In genomic region chr4:25913056-25913850, GRCh38 we compare ENCODE assay signal across 8 cellular contexts. TPM values are rescaled to one million over a fixed set of nuclear protein-coding genes. Genes with fewer than 3 reads are reported as not detected.
A peak's percentile ranks its signal among the peaks of the same experiment; 100 is the strongest.
DNase-seq lines count a peak whose midpoint lies in the region; ATAC-seq and FAIRE-seq lines count a peak whose summit lies in the region.

No MANE protein-coding gene starts in this region.

- ATAC-seq in GM19467 (IDR thresholded peaks at IDR 0.05; ENCODE audit: unreplicated experiment) (peak; percentile 34), HG03571 (IDR thresholded peaks at IDR 0.05; ENCODE audit: unreplicated experiment) (peak; percentile 2)
- ATAC-seq in naive thymus-derived CD4-positive, alpha-beta T cell, result peak; percentile 0

- peak overlapping the region; percentile 86 for H3K4me3 ChIP-seq in naive thymus-derived CD4-positive, alpha-beta T cell (ENCODE audit: low read length)
- peak overlapping the region; percentile 72 for H3K4me3 ChIP-seq in urinary bladder (ENCODE audit: low read depth, low read length)

- H3K27me3 ChIP-seq in naive thymus-derived CD4-positive, alpha-beta T cell (ENCODE audit: control insufficient read depth in 2 of 2, insufficient read depth in 2 of 2, low read length in 2 of 2), result no peaks in the 10 kb centered on the region

- peaks cover 11 to 16% of the 10 kb centered on the region in 2 donors for H3K4me1 ChIP-seq in naive thymus-derived CD4-positive, alpha-beta T cell (ENCODE audit: control insufficient read depth in 2 of 2, insufficient read depth in 2 of 2, low read length in 2 of 2)
- H3K4me1 ChIP-seq in urinary bladder (ENCODE audit: insufficient read depth), result no peaks in the 10 kb centered on the region

- peaks cover 0 to 13% (median 0%) of the 10 kb centered on the region in 5 donors for H3K27me3 Mint-ChIP-seq in naive thymus-derived CD4-positive, alpha-beta T cell

- peaks cover 0 to 9% (median 0%) of the 10 kb centered on the region in 11 donors for H3K9me3 Mint-ChIP-seq in naive thymus-derived CD4-positive, alpha-beta T cell

- DNase-seq in COR-L47 (lab: John Stamatoyannopoulos, UW), result peak; percentile 71
- DNase-seq in activated CD4-positive, alpha-beta T cell treated with anti-CD3 and anti-CD28 coated beads, Interleukin-2, amount 50 U/mL, for 1 hour, result peak; percentile 7
- DNase-seq in epithelial cell of prostate (ENCODE audit: low read depth, low spot score), result no peak
- DNase-seq in naive thymus-derived CD4-positive, alpha-beta T cell, result peak in 6 of 9 donors; percentile 9 to 43 (median 20)
- no peak for DNase-seq in RCC 7860 (ENCODE audit: low spot score)

- peak overlapping the region; percentile 88 to 99 (median 96) for H3K4me3 Mint-ChIP-seq in naive thymus-derived CD4-positive, alpha-beta T cell

- CTCF ChIA-PET in naive thymus-derived CD4-positive, alpha-beta T cell (lab: Charles Lee), result no interaction called here

- H3K27ac ChIP-seq in epithelial cell of prostate (peak overlapping the region; percentile 84), urinary bladder (ENCODE audit: low read depth) (no peak overlapping the region)
- H3K27ac ChIP-seq in naive thymus-derived CD4-positive, alpha-beta T cell (ENCODE audit: low read depth, low read length), result peak overlapping the region; percentile 82

- H3K36me3 ChIP-seq in naive thymus-derived CD4-positive, alpha-beta T cell (ENCODE audit: control insufficient read depth in 2 of 3, insufficient read depth in 3 of 3, low read length in 3 of 3), result no peaks in the 10 kb centered on the region
- no peaks in the 10 kb centered on the region for H3K36me3 ChIP-seq in urinary bladder (ENCODE audit: insufficient read depth)

- POLR2A ChIA-PET in naive thymus-derived CD4-positive, alpha-beta T cell (lab: Charles Lee), result interaction anchor here (0.6 to 2.4 kb wide), 10 partner anchors 25 to 947 kb away, joined by 3 to 26 read pairs (median 4); partner anchors contain the start of gene STIM2

- peaks cover 0 to 3% (median 0%) of the 10 kb centered on the region in 5 donors for H3K36me3 Mint-ChIP-seq in naive thymus-derived CD4-positive, alpha-beta T cell

- H3K9me3 ChIP-seq in naive thymus-derived CD4-positive, alpha-beta T cell (ENCODE audit: control insufficient read depth in 2 of 3, low read length in 3 of 3), result no peaks in the 10 kb centered on the region

- FAIRE-seq in RCC 7860 (lab: Jason Lieb, UNC), result no peak

- H3K27ac Mint-ChIP-seq in naive thymus-derived CD4-positive, alpha-beta T cell, result peak overlapping the region; percentile 93 to 99 (median 98)

- WGBS in urinary bladder, result 7% methylated on average over 26 of the region's 26 CpGs

- peaks cover 13 to 27% (median 22%) of the 10 kb centered on the region in 7 donors for H3K4me1 Mint-ChIP-seq in naive thymus-derived CD4-positive, alpha-beta T cell

- intact Hi-C loops in naive thymus-derived CD4-positive, alpha-beta T cell (cut with micrococcal nuclease), result loop anchor here (1.0 to 10.0 kb wide), 6 partner anchors 74 to 1331 kb away; partner anchors contain the start of gene DHX15 (in 1 of the 2)

RNA-seq across cellular contexts. Expression of gene SMIM20, which starts 0.8 kb away (rescaled TPM):
- 10 to 100 TPM; 11.6 to 22.8 (median 14.5) TPM for total RNA-seq in naive thymus-derived CD4-positive, alpha-beta T cell
- polyA plus RNA-seq in naive thymus-derived CD4-positive, alpha-beta T cell, result 10 to 100 TPM; 50.6 to 67.5 TPM
- 41.8 TPM for total RNA-seq in urinary bladder
- 48.9 TPM for polyA plus RNA-seq in urinary bladder

RNA-seq across cellular contexts. Expression of gene SEL1L3, which starts 50.5 kb away (rescaled TPM):
- total RNA-seq in naive thymus-derived CD4-positive, alpha-beta T cell, result 10 to 100 TPM; 38.1 to 55.8 (median 47.0) TPM
- polyA plus RNA-seq in naive thymus-derived CD4-positive, alpha-beta T cell, result 10 to 100 TPM; 15.9 to 30.1 TPM
- total RNA-seq in urinary bladder, result 33.4 TPM
- polyA plus RNA-seq in urinary bladder, result 10.8 TPM

Comparison
In these comparisons a context has a peak if more than half of its experiments do, and no peak if none do; other contexts are left out.
1. DNase-seq: peak in COR-L47 (single experiment), activated CD4-positive, alpha-beta T cell treated with anti-CD3 and anti-CD28 coated beads, Interleukin-2, amount 50 U/mL, for 1 hour (single experiment) and naive thymus-derived CD4-positive, alpha-beta T cell (6 of 9); none in epithelial cell of prostate (single experiment) and RCC 7860 (single experiment).
2. Peak in every context shown above with its lines, with median percentiles within 50 percentile points of each other: ATAC-seq.